Comparison of ENCODE assay signal across 13 cellular contexts in genomic region chr1:230230948-230231738, GRCh38.
DNase-seq lines count a peak whose midpoint lies in the region; ATAC-seq and TF ChIP-seq lines count a peak whose summit lies in the region.
"Had no signal": no experiment of that assay in that cellular context is flagged by ENCODE, and none has a peak within 500 bp of the region (broad histone marks: within the 10 kb centered on the region; RNA-seq: fewer than 3 reads in every experiment).

No MANE protein-coding gene starts in this region.

- peaks cover 0 to 8% (median 5%) of the 10 kb centered on the region in 4 donors for H3K36me3 ChIP-seq in stomach

- H3K4me1 ChIP-seq in stomach: peaks cover 13 to 38% (median 28%) of the 10 kb centered on the region in 4 donors

- CTCF ChIA-PET in activated CD4-positive, alpha-beta memory T cell treated with anti-CD3 and anti-CD28 coated beads for 36 hours (lab: Charles Lee): interaction anchor here (1.2 kb wide), 1 partner anchor 8 kb away, joined by 3 read pairs; no protein-coding TSS in a partner anchor

- TF ChIP-seq CTCF in stomach (IDR thresholded peaks at IDR 0.05): no peak

- no peak overlapping the region for H3K4me3 Mint-ChIP-seq in activated CD4-positive, alpha-beta memory T cell treated with anti-CD3 and anti-CD28 coated beads for 36 hours
- H3K4me3 Mint-ChIP-seq: naive thymus-derived CD8-positive, alpha-beta T cell; T-helper 2 cell treated with Interferon-gamma antibody and Interleukin-4, amounts not matched to agents 5 μg/mL and 100 μg/mL, for 36 hours had no signal

- peaks cover 14% of the 10 kb centered on the region for H3K36me3 Mint-ChIP-seq in activated CD4-positive, alpha-beta memory T cell treated with anti-CD3 and anti-CD28 coated beads for 36 hours

- H3K27ac Mint-ChIP-seq in activated CD4-positive, alpha-beta memory T cell treated with anti-CD3 and anti-CD28 coated beads for 36 hours: peak overlapping the region; percentile 40
- H3K27ac Mint-ChIP-seq: T-helper 2 cell treated with Interferon-gamma antibody and Interleukin-4, amounts not matched to agents 5 μg/mL and 100 μg/mL, for 36 hours had no signal

- H3K27ac ChIP-seq in stomach: peak overlapping the region in 4 of 5 donors; percentile 25 to 67 (median 53)

- ATAC-seq in left colon (peak; percentile 85), HG02678 (IDR thresholded peaks at IDR 0.05; ENCODE audit: unreplicated experiment) (no peak), HG03521 (IDR thresholded peaks at IDR 0.05; ENCODE audit: unreplicated experiment) (no peak)
- ATAC-seq: esophagus mucosa; naive thymus-derived CD8-positive, alpha-beta T cell had no signal

- POLR2A ChIA-PET in activated CD4-positive, alpha-beta memory T cell treated with anti-CD3 and anti-CD28 coated beads for 36 hours (lab: Charles Lee): interaction anchor here (0.9 to 1.2 kb wide), 2 partner anchors 20 to 22 kb away, joined by 3 to 4 read pairs; no protein-coding TSS in a partner anchor

- 55 to 78% (median 69%) methylated on average over 7 of the region's 7 CpGs for WGBS in stomach, 5 donors

- H3K4me3 ChIP-seq in stomach: no peak overlapping the region

- no peak for TF ChIP-seq EP300 in stomach (IDR thresholded peaks at IDR 0.05)

- H3K4me1 Mint-ChIP-seq in activated CD4-positive, alpha-beta memory T cell treated with anti-CD3 and anti-CD28 coated beads for 36 hours (ENCODE audit: low read depth): peaks cover 13% of the 10 kb centered on the region

- H3K9me3 Mint-ChIP-seq in activated CD4-positive, alpha-beta memory T cell treated with anti-CD3 and anti-CD28 coated beads for 36 hours: no peaks in the 10 kb centered on the region
- H3K9me3 Mint-ChIP-seq: naive thymus-derived CD8-positive, alpha-beta T cell; T-helper 2 cell treated with Interferon-gamma antibody and Interleukin-4, amounts not matched to agents 5 μg/mL and 100 μg/mL, for 36 hours had no signal

- H3K9me3 ChIP-seq in stomach: no peaks in the 10 kb centered on the region

- no peaks in the 10 kb centered on the region for H3K27me3 ChIP-seq in stomach

- no peak for TF ChIP-seq POLR2A in stomach (IDR thresholded peaks at IDR 0.05)

- H3K27me3 Mint-ChIP-seq in activated CD4-positive, alpha-beta memory T cell treated with anti-CD3 and anti-CD28 coated beads for 36 hours: no peaks in the 10 kb centered on the region
- H3K27me3 Mint-ChIP-seq: naive thymus-derived CD8-positive, alpha-beta T cell had no signal

- DNase-seq in NCI-H2227 (lab: John Stamatoyannopoulos, UW; ENCODE audit: unreplicated experiment): peak; percentile 12
- no peak for DNase-seq in NCI-H2227 treated with DMSO at 0.1 percent for 48 hours (lab: John Stamatoyannopoulos, UW)
- DNase-seq in activated CD4-positive, alpha-beta memory T cell treated with anti-CD3 and anti-CD28 coated beads for 36 hours: no peak
- DNase-seq in left colon: peak; percentile 34 to 63
- DNase-seq in stomach: no peak
- no peak for DNase-seq in NOMO-1 treated with DMSO at 0.1 percent for 48 hours (lab: John Stamatoyannopoulos, UW; ENCODE audit: unreplicated experiment)
- DNase-seq: activated T-cell treated with anti-CD3 and anti-CD28 coated beads for 4 hours; naive thymus-derived CD8-positive, alpha-beta T cell; NCI-H1105 had no signal

- intact Hi-C loops in activated CD4-positive, alpha-beta memory T cell treated with anti-CD3 and anti-CD28 coated beads for 36 hours (cut with micrococcal nuclease): no loop called here
- intact Hi-C loops in left colon (cut with DNase I, micrococcal nuclease): no loop called here
- intact Hi-C loops in stomach (cut with DNase I; ENCODE audit: low total_unique reads): no loop called here

Comparison
In these comparisons a context has a peak if more than half of its experiments do, and no peak if none do; other contexts are left out.
1. DNase-seq: peak in NCI-H2227 (single experiment) and left colon (2 of 2); none in NCI-H2227 treated with DMSO at 0.1 percent for 48 hours (single experiment), activated CD4-positive, alpha-beta memory T cell treated with anti-CD3 and anti-CD28 coated beads for 36 hours (single experiment), stomach (single experiment) and NOMO-1 treated with DMSO at 0.1 percent for 48 hours (single experiment).